Comparison of ENCODE assay signal across 24 cellular contexts in genomic region chr2:857081-857480, GRCh38.
DNase-seq lines count a peak whose midpoint lies in the region; ATAC-seq and TF ChIP-seq lines count a peak whose summit lies in the region.
"Had no signal": no experiment of that assay in that cellular context is flagged by ENCODE, and none has a peak within 500 bp of the region (broad histone marks: within the 10 kb centered on the region; RNA-seq: fewer than 3 reads in every experiment).

No MANE protein-coding gene starts in this region.

- H3K4me1 Mint-ChIP-seq in WTC11 = peaks cover 33% of the 10 kb centered on the region

- no peak overlapping the region for H3K9ac ChIP-seq in neuronal stem cell (ENCODE audit: low read depth, low read length, poor library complexity)

- H3K36me3 Mint-ChIP-seq in WTC11 = no peaks in the 10 kb centered on the region; the same call in 1 of the 2 replicates
- H3K36me3 Mint-ChIP-seq: CD4-positive, alpha-beta memory T cell had no signal

- no peak overlapping the region for H3K4me3 Mint-ChIP-seq in WTC11

- peaks cover 4% of the 10 kb centered on the region for H3K27me3 Mint-ChIP-seq in WTC11 (ENCODE audit: low read depth)
- H3K27me3 Mint-ChIP-seq: CD4-positive, alpha-beta memory T cell had no signal

- TF ChIP-seq POLR2A in vagina (IDR thresholded peaks at IDR 0.05) (no peak), spleen (IDR thresholded peaks at IDR 0.05) (no peak)

- H3K4me3 ChIP-seq in neuronal stem cell (ENCODE audit: low read length in 2 of 2) (no peak overlapping the region), vagina (no peak overlapping the region), spleen (no peak overlapping the region)

- H4K91ac ChIP-seq in neuronal stem cell (ENCODE audit: low read depth, low read length, poor library complexity) = no peak overlapping the region

- TF ChIP-seq CTCF in vagina (IDR thresholded peaks at IDR 0.05) (no peak), WTC11 (IDR thresholded peaks at IDR 0.05) (no peak), spleen (IDR thresholded peaks at IDR 0.05 in 8 of 11, conservative IDR thresholded peaks at IDR 0.05 in 3 of 11) (no peak)

- in situ Hi-C loops in G401 (cut with HindIII; ENCODE audit: low sequenced_read_pairs) = no loop called here

- H2BK120ac ChIP-seq in neuronal stem cell (ENCODE audit: low read depth, low read length) = no peak overlapping the region

- no peak overlapping the region for H2AK5ac ChIP-seq in neuronal stem cell (ENCODE audit: low read depth, low read length)

- H3K9me3 ChIP-seq in neuronal stem cell (replicated peaks in 1 of 2; ENCODE audit: control insufficient read depth in 2 of 2, insufficient read depth in 1 of 2, low read depth in 1 of 2, low read length in 2 of 2) = no peaks in the 10 kb centered on the region
- no peaks in the 10 kb centered on the region for H3K9me3 ChIP-seq in vagina
- no peaks in the 10 kb centered on the region for H3K9me3 ChIP-seq in spleen

- H3K79me1 ChIP-seq in neuronal stem cell (ENCODE audit: low read depth, low read length) = no peaks in the 10 kb centered on the region

- peaks cover 7% of the 10 kb centered on the region for H3K9me3 Mint-ChIP-seq in WTC11

- peak; percentile 70 for DNase-seq in G401 (ENCODE audit: low spot score)
- peak; percentile 35 for DNase-seq in cerebellum (ENCODE audit: low spot score)
- DNase-seq in neuronal stem cell (ENCODE audit: low spot score) = no peak
- peak; percentile 64 to 67 for DNase-seq in vagina (ENCODE audit: extremely low spot score in 2 of 2)
- DNase-seq in WTC11 (ENCODE audit: low spot score) = no peak
- DNase-seq in spleen = no peak
- DNase-seq in NCI-H748 treated with DMSO at 0.1 percent for 48 hours (lab: John Stamatoyannopoulos, UW) = no peak
- DNase-seq: C1 segment of cervical spinal cord; CD4-positive, alpha-beta memory T cell; COR-L47; DMS53; GOT3; IMR-90; KG1; NCI-H1092 treated with DMSO at 0.1 percent for 48 hours; NCI-H1436; NCI-H187; NCI-H2081 treated with DMSO at 0.1 percent for 48 hours; NCI-H2171 treated with DMSO at 0.1 percent for 48 hours; NCI-H345; NCI-H510A treated with DMSO at 0.1 percent for 48 hours; NK-92 treated with Interleukin-12 subunit alpha and Interleukin-12 subunit beta, amount 100 ng/mL, for 24 hours; PC-3 had no signal

- H3K27me3 ChIP-seq in neuronal stem cell (ENCODE audit: control insufficient read depth in 3 of 3, insufficient read depth in 3 of 3, low read depth in 1 of 3, low read length in 3 of 3) (peaks cover 0 to 7% (median 0%) of the 10 kb centered on the region in 3 experiments), vagina (no peaks in the 10 kb centered on the region), spleen (replicated peaks in 1 of 7) (peaks cover 0 to 14% (median 0%) of the 10 kb centered on the region in 7 donors)

- H3K27ac ChIP-seq in neuronal stem cell (replicated peaks; ENCODE audit: low read length) (no peak overlapping the region), vagina (no peak overlapping the region), spleen (no peak overlapping the region)

- no peak overlapping the region for H4K8ac ChIP-seq in neuronal stem cell (ENCODE audit: low read depth, low read length)

- H3K23ac ChIP-seq in neuronal stem cell (ENCODE audit: low read depth, low read length, poor library complexity) = peak overlapping the region; percentile 3

- POLR2A ChIA-PET in WTC11 (lab: Charles Lee) = no interaction called here

- ATAC-seq in WTC11 = no peak
- ATAC-seq: PC-3, SK-N-SH treated with all-trans-retinoic acid at 6 μM for 48 hours had no signal

- no peak overlapping the region for H3K4ac ChIP-seq in neuronal stem cell (ENCODE audit: low read length)

- no peak overlapping the region for H2BK15ac ChIP-seq in neuronal stem cell (ENCODE audit: low read length)

- no peak overlapping the region for H2AFZ ChIP-seq in neuronal stem cell (ENCODE audit: low read length)

- intact Hi-C loops in vagina (cut with DNase I) (no loop called here), spleen (cut with DNase I; ENCODE audit: low total_unique reads) (no loop called here)

- WGBS in neuronal stem cell (ENCODE audit: extremely low coverage in 2 of 2, insufficient read length in 2 of 2, insufficient replicate concordance in 1 of 2), 2 donors = no CpG with 5 or more reads among the region's 8 CpGs
- 67 to 87% (median 78%) methylated on average over 7 to 8 of the region's 8 CpGs for WGBS in spleen, 5 donors

- no peak overlapping the region for H3K4me2 ChIP-seq in neuronal stem cell (ENCODE audit: insufficient read depth, low read length, poor library complexity, severe bottlenecking)

- peaks cover 0 to 2% of the 10 kb centered on the region in 2 donors for H3K4me1 ChIP-seq in neuronal stem cell (ENCODE audit: control insufficient read depth in 2 of 2, insufficient read depth in 1 of 2, low read depth in 1 of 2, low read length in 2 of 2)
- H3K4me1 ChIP-seq in vagina = no peaks in the 10 kb centered on the region
- peaks cover 0 to 17% (median 0%) of the 10 kb centered on the region in 6 donors for H3K4me1 ChIP-seq in spleen

- H2BK5ac ChIP-seq in neuronal stem cell (ENCODE audit: low read length) = no peak overlapping the region

- no peak overlapping the region for H3K14ac ChIP-seq in neuronal stem cell (ENCODE audit: low read length)

- no peak overlapping the region for H2BK12ac ChIP-seq in neuronal stem cell (ENCODE audit: low read length)

- CTCF ChIA-PET in WTC11 (lab: Charles Lee) = interaction anchor here (1.2 to 1.6 kb wide), 2 partner anchors 194 to 284 kb away, joined by 3 read pairs; no protein-coding TSS in a partner anchor

- H3K36me3 ChIP-seq in neuronal stem cell (replicated peaks in 1 of 2; ENCODE audit: control insufficient read depth in 2 of 2, insufficient read depth in 2 of 2, low read length in 2 of 2) (no peaks in the 10 kb centered on the region), vagina (no peaks in the 10 kb centered on the region), spleen (no peaks in the 10 kb centered on the region)

- no peak overlapping the region for H3K18ac ChIP-seq in neuronal stem cell (ENCODE audit: low read length)

- no peak overlapping the region for H3K27ac Mint-ChIP-seq in WTC11
- H3K27ac Mint-ChIP-seq: CD4-positive, alpha-beta memory T cell had no signal

TF ChIP-seq in WTC11, 78 proteins besides CTCF, POLR2A, EP300 and RAD21 (continues in another document):
- TF ChIP-seq TCF7 (CRISPR knock-in tag; IDR thresholded peaks at IDR 0.05; ENCODE audit: low read depth) (no peak), ZNF532 (CRISPR knock-in tag; IDR thresholded peaks at IDR 0.05; ENCODE audit: borderline replicate concordance) (no peak)
- TF ChIP-seq, protein P1, sequence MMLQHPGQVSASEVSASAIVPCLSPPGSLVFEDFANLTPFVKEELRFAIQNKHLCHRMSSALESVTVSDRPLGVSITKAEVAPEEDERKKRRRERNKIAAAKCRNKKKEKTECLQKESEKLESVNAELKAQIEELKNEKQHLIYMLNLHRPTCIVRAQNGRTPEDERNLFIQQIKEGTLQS (CRISPR knock-in tag; conservative IDR thresholded peaks at IDR 0.05) = no peak
- TF ChIP-seq, protein P2, sequence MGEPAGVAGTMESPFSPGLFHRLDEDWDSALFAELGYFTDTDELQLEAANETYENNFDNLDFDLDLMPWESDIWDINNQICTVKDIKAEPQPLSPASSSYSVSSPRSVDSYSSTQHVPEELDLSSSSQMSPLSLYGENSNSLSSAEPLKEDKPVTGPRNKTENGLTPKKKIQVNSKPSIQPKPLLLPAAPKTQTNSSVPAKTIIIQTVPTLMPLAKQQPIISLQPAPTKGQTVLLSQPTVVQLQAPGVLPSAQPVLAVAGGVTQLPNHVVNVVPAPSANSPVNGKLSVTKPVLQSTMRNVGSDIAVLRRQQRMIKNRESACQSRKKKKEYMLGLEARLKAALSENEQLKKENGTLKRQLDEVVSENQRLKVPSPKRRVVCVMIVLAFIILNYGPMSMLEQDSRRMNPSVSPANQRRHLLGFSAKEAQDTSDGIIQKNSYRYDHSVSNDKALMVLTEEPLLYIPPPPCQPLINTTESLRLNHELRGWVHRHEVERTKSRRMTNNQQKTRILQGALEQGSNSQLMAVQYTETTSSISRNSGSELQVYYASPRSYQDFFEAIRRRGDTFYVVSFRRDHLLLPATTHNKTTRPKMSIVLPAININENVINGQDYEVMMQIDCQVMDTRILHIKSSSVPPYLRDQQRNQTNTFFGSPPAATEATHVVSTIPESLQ (CRISPR knock-in tag; IDR thresholded peaks at IDR 0.05) = no peak

Comparison
In these comparisons a context has a peak if more than half of its experiments do, and no peak if none do; other contexts are left out.
1. DNase-seq: peak in G401 (single experiment), cerebellum (single experiment) and vagina (2 of 2); none in neuronal stem cell (single experiment), WTC11 (single experiment), spleen (single experiment) and NCI-H748 treated with DMSO at 0.1 percent for 48 hours (single experiment).